ENCODE assay signal across 1 cellular context in the genomic region with DNA sequence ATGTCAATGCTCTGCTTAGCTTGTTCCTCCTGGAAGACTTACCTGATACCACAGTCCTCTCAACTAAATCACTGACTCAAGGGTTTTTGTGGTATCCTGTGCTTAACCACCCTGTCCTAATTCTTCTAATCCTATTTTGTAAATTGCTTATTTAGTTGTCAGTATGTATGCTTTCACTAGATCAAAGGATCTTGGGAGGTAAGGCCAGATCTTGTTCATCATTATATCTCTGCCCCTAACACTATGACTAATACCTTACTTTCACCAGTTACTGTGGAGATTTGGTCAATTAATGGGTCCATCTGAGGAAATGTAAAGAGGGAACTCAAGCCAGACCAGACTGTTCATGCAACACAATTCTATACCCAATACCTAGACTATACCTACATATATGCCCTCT.
TF ChIP-seq lines count a peak whose summit lies in the region.

No MANE protein-coding gene starts in this region.

TF ChIP-seq in IMR-90, 13 proteins besides CTCF, POLR2A, EP300 and RAD21:
- no peak for TF ChIP-seq RFX5 (IDR thresholded peaks at IDR 0.05; ENCODE audit: low read depth, low read length)
- TF ChIP-seq, protein P1, sequence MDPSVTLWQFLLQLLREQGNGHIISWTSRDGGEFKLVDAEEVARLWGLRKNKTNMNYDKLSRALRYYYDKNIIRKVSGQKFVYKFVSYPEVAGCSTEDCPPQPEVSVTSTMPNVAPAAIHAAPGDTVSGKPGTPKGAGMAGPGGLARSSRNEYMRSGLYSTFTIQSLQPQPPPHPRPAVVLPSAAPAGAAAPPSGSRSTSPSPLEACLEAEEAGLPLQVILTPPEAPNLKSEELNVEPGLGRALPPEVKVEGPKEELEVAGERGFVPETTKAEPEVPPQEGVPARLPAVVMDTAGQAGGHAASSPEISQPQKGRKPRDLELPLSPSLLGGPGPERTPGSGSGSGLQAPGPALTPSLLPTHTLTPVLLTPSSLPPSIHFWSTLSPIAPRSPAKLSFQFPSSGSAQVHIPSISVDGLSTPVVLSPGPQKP (IDR thresholded peaks at IDR 0.05; ENCODE audit: borderline replicate concordance, low read depth, low read length), result no peak
- TF ChIP-seq FOS (IDR thresholded peaks at IDR 0.05; ENCODE audit: low read depth, low read length), result no peak
- TF ChIP-seq CHD1 (IDR thresholded peaks at IDR 0.05; ENCODE audit: low read depth, low read length), result no peak
- no peak for TF ChIP-seq CEBPB (IDR thresholded peaks at IDR 0.05; ENCODE audit: low read depth, low read length)
- TF ChIP-seq BHLHE40 (IDR thresholded peaks at IDR 0.05; ENCODE audit: low read depth, low read length), result no peak
- no peak for TF ChIP-seq SMC3 (IDR thresholded peaks at IDR 0.05; ENCODE audit: low read depth, low read length)
- no peak for TF ChIP-seq RCOR1 (IDR thresholded peaks at IDR 0.05; ENCODE audit: insufficient replicate concordance, low read length)
- TF ChIP-seq, protein P2, sequence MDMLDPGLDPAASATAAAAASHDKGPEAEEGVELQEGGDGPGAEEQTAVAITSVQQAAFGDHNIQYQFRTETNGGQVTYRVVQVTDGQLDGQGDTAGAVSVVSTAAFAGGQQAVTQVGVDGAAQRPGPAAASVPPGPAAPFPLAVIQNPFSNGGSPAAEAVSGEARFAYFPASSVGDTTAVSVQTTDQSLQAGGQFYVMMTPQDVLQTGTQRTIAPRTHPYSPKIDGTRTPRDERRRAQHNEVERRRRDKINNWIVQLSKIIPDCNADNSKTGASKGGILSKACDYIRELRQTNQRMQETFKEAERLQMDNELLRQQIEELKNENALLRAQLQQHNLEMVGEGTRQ (IDR thresholded peaks at IDR 0.05; ENCODE audit: low read depth, low read length), result no peak
- TF ChIP-seq MXI1 (IDR thresholded peaks at IDR 0.05; ENCODE audit: borderline replicate concordance, low read depth, low read length), result no peak
- no peak for TF ChIP-seq MAFK (IDR thresholded peaks at IDR 0.05; ENCODE audit: low read depth, low read length)
- no peak for TF ChIP-seq NFE2L2 (IDR thresholded peaks at IDR 0.05; ENCODE audit: low read depth, low read length)
